13 cellular contexts compared by ENCODE assay signal in genomic region chr9:91186311-91187101, GRCh38.
DNase-seq lines count a peak whose midpoint lies in the region; TF ChIP-seq lines count a peak whose summit lies in the region.
"Had no signal": no experiment of that assay in that cellular context is flagged by ENCODE, and none has a peak within 500 bp of the region (broad histone marks: within the 10 kb centered on the region; RNA-seq: fewer than 3 reads in every experiment).

No MANE protein-coding gene starts in this region.

- peaks cover under 1% of the 10 kb centered on the region for H3F3A ChIP-seq in smooth muscle cell (ENCODE audit: low read depth)

- H3K9me3 ChIP-seq in fibroblast of lung (ENCODE audit: control insufficient read depth, insufficient read depth, low read depth, low read length) (no peaks in the 10 kb centered on the region), stomach (no peaks in the 10 kb centered on the region), smooth muscle cell (replicated peaks; ENCODE audit: low read depth) (no peaks in the 10 kb centered on the region)
- H3K9me3 ChIP-seq: neutrophil had no signal

- TF ChIP-seq POLR2A in stomach (IDR thresholded peaks at IDR 0.05) = no peak

- peak; percentile 58 for DNase-seq in activated naive CD4-positive, alpha-beta T cell treated with anti-CD3 and anti-CD28 coated beads for 36 hours
- no peak for DNase-seq in activated naive CD4-positive, alpha-beta T cell treated with anti-CD3 and anti-CD28 coated beads, Interleukin-2, amount 50 U/mL, for 16 hours
- DNase-seq in T1000 (lab: John Stamatoyannopoulos, UW) (peak; percentile 7), fibroblast of lung (ENCODE audit: low read depth in 2 of 2) (peak; percentile 23 to 36), stomach (peak; percentile 23), endothelial cell (ENCODE audit: low spot score) (no peak), dedifferentiated amniotic fluid mesenchymal stem cell (ENCODE audit: extremely low spot score) (no peak), smooth muscle cell (lab: John Stamatoyannopoulos, UW; ENCODE audit: unreplicated experiment) (no peak)
- DNase-seq: effector CD4-positive, alpha-beta T cell; NCI-H146 had no signal

- H3K27me3 Mint-ChIP-seq in activated naive CD4-positive, alpha-beta T cell treated with anti-CD3 and anti-CD28 coated beads for 36 hours (ENCODE audit: low read depth) = no peaks in the 10 kb centered on the region
- peaks cover 3% of the 10 kb centered on the region for H3K27me3 Mint-ChIP-seq in endothelial cell (ENCODE audit: unreplicated experiment)
- H3K27me3 Mint-ChIP-seq: B cell had no signal

- H3K27ac Mint-ChIP-seq in activated naive CD4-positive, alpha-beta T cell treated with anti-CD3 and anti-CD28 coated beads for 36 hours = no peak overlapping the region
- no peak overlapping the region for H3K27ac Mint-ChIP-seq in endothelial cell (ENCODE audit: unreplicated experiment)
- H3K27ac Mint-ChIP-seq: B cell had no signal

- H4K20me1 ChIP-seq in fibroblast of lung (ENCODE audit: control insufficient read depth, extremely low read depth, insufficient read depth, low read length) (no peaks in the 10 kb centered on the region), smooth muscle cell (ENCODE audit: low read depth) (no peaks in the 10 kb centered on the region)

- H3K36me3 ChIP-seq in fibroblast of lung (ENCODE audit: control insufficient read depth, insufficient read depth, low read length) = no peaks in the 10 kb centered on the region
- H3K36me3 ChIP-seq in stomach = no peaks in the 10 kb centered on the region
- H3K36me3 ChIP-seq in smooth muscle cell (ENCODE audit: low read depth) = no peaks in the 10 kb centered on the region
- H3K36me3 ChIP-seq: neutrophil had no signal

- no peaks in the 10 kb centered on the region for H3K79me2 ChIP-seq in fibroblast of lung (ENCODE audit: control insufficient read depth, insufficient read depth, low read length)
- no peaks in the 10 kb centered on the region for H3K79me2 ChIP-seq in smooth muscle cell (ENCODE audit: low read depth)

- no peak for TF ChIP-seq CTCF in fibroblast of lung (conservative IDR thresholded peaks at IDR 0.05 in 1 of 2, IDR thresholded peaks at IDR 0.05 in 1 of 2; ENCODE audit: low read depth in 1 of 2, low read length in 2 of 2)
- no peak for TF ChIP-seq CTCF in stomach (IDR thresholded peaks at IDR 0.05)
- no peak for TF ChIP-seq CTCF in endothelial cell (IDR thresholded peaks at IDR 0.05; ENCODE audit: unreplicated experiment)
- TF ChIP-seq CTCF in smooth muscle cell (IDR thresholded peaks at IDR 0.05; ENCODE audit: borderline replicate concordance, insufficient read depth, poor library complexity, severe bottlenecking) = no peak

- peaks cover 3% of the 10 kb centered on the region for H3K36me3 Mint-ChIP-seq in activated naive CD4-positive, alpha-beta T cell treated with anti-CD3 and anti-CD28 coated beads for 36 hours (ENCODE audit: low read depth)
- no peaks in the 10 kb centered on the region for H3K36me3 Mint-ChIP-seq in endothelial cell (ENCODE audit: low read depth, unreplicated experiment)

- H3K4me1 ChIP-seq in fibroblast of lung (ENCODE audit: control insufficient read depth, extremely low read depth, insufficient read depth, low read length) = peaks cover 10% of the 10 kb centered on the region
- H3K4me1 ChIP-seq in stomach = peaks cover 0 to 10% (median 4%) of the 10 kb centered on the region in 4 donors
- no peaks in the 10 kb centered on the region for H3K4me1 ChIP-seq in smooth muscle cell (ENCODE audit: low read depth)

- WGBS in stomach, 5 donors = 92 to 96% (median 94%) methylated on average over 3 to 8 of the region's 8 CpGs
- WGBS in smooth muscle cell (ENCODE audit: low lambda C conversion rate) = 90% methylated on average over 8 of the region's 8 CpGs

- H2AFZ ChIP-seq in fibroblast of lung (ENCODE audit: low read length) = no peak overlapping the region
- no peak overlapping the region for H2AFZ ChIP-seq in smooth muscle cell (ENCODE audit: low read depth)

- no peak for TF ChIP-seq EP300 in stomach (IDR thresholded peaks at IDR 0.05)

- H3K4me1 Mint-ChIP-seq in activated naive CD4-positive, alpha-beta T cell treated with anti-CD3 and anti-CD28 coated beads for 36 hours (ENCODE audit: low read depth) = peaks cover 20% of the 10 kb centered on the region
- H3K4me1 Mint-ChIP-seq in endothelial cell (ENCODE audit: unreplicated experiment) = peaks cover 4% of the 10 kb centered on the region

- no peaks in the 10 kb centered on the region for H3K27me3 ChIP-seq in fibroblast of lung (ENCODE audit: control insufficient read depth, insufficient read depth, low read length)
- no peaks in the 10 kb centered on the region for H3K27me3 ChIP-seq in stomach
- no peaks in the 10 kb centered on the region for H3K27me3 ChIP-seq in smooth muscle cell (ENCODE audit: low read depth)

- CTCF ChIA-PET in activated naive CD4-positive, alpha-beta T cell treated with anti-CD3 and anti-CD28 coated beads for 36 hours (lab: Charles Lee) = interaction anchor here (0.7 kb wide), 1 partner anchor 174 kb away, joined by 3 read pairs; no protein-coding TSS in a partner anchor

- no peak overlapping the region for H3K4me3 Mint-ChIP-seq in activated naive CD4-positive, alpha-beta T cell treated with anti-CD3 and anti-CD28 coated beads for 36 hours
- H3K4me3 Mint-ChIP-seq in endothelial cell (ENCODE audit: unreplicated experiment) = no peak overlapping the region
- H3K4me3 Mint-ChIP-seq: B cell had no signal

- intact Hi-C loops in activated naive CD4-positive, alpha-beta T cell treated with anti-CD3 and anti-CD28 coated beads for 36 hours (cut with micrococcal nuclease) = no loop called here
- intact Hi-C loops in stomach (cut with DNase I; ENCODE audit: low total_unique reads) = no loop called here

- no peak overlapping the region for H3K4me3 ChIP-seq in fibroblast of lung (replicated peaks in 1 of 4; ENCODE audit: control extremely low read depth in 1 of 4, insufficient read depth in 1 of 4, low read depth in 3 of 4, low read length in 4 of 4)
- H3K4me3 ChIP-seq in stomach = no peak overlapping the region
- H3K4me3 ChIP-seq in smooth muscle cell = no peak overlapping the region
- H3K4me3 ChIP-seq: GM12878 had no signal

- H3K4me2 ChIP-seq in fibroblast of lung (ENCODE audit: extremely low read depth, insufficient read depth, low read length) = no peak overlapping the region
- no peak overlapping the region for H3K4me2 ChIP-seq in smooth muscle cell

- peaks cover 11% of the 10 kb centered on the region for H3K9me3 Mint-ChIP-seq in activated naive CD4-positive, alpha-beta T cell treated with anti-CD3 and anti-CD28 coated beads for 36 hours
- H3K9me3 Mint-ChIP-seq in endothelial cell (ENCODE audit: unreplicated experiment) = no peaks in the 10 kb centered on the region

- peak overlapping the region; percentile 5 for H3K27ac ChIP-seq in fibroblast of lung (ENCODE audit: insufficient read depth, low read length)
- H3K27ac ChIP-seq in stomach = no peak overlapping the region
- no peak overlapping the region for H3K27ac ChIP-seq in smooth muscle cell (ENCODE audit: low read depth)
- H3K27ac ChIP-seq: neutrophil had no signal

- H3K9ac ChIP-seq in fibroblast of lung (ENCODE audit: insufficient read depth, low read length) (no peak overlapping the region), smooth muscle cell (ENCODE audit: low read depth) (no peak overlapping the region)

Comparison
In these comparisons a context has a peak if more than half of its experiments do, and no peak if none do; other contexts are left out.
1. DNase-seq: peak in activated naive CD4-positive, alpha-beta T cell treated with anti-CD3 and anti-CD28 coated beads for 36 hours (single experiment), T1000 (single experiment), fibroblast of lung (2 of 2) and stomach (single experiment); none in activated naive CD4-positive, alpha-beta T cell treated with anti-CD3 and anti-CD28 coated beads, Interleukin-2, amount 50 U/mL, for 16 hours (single experiment), endothelial cell (single experiment), dedifferentiated amniotic fluid mesenchymal stem cell (single experiment) and smooth muscle cell (single experiment).